Comparison of ENCODE assay signal across 11 cellular contexts in genomic region chr17:40328386-40328766, GRCh38. TPM values are rescaled to one million over a fixed set of nuclear protein-coding genes. Genes with fewer than 3 reads are reported as not detected.
DNase-seq lines count a peak whose midpoint lies in the region; ATAC-seq and TF ChIP-seq lines count a peak whose summit lies in the region.
"Had no signal": no experiment of that assay in that cellular context is flagged by ENCODE, and none has a peak within 500 bp of the region (broad histone marks: within the 10 kb centered on the region; RNA-seq: fewer than 3 reads in every experiment).

No MANE protein-coding gene starts in this region.

- H3K36me3 ChIP-seq in gastroesophageal sphincter: peaks cover 0 to 6% of the 10 kb centered on the region in 2 donors
- peaks cover 0 to 8% (median 3%) of the 10 kb centered on the region in 4 donors for H3K36me3 ChIP-seq in stomach
- H3K36me3 ChIP-seq in aorta (ENCODE audit: control insufficient read depth in 1 of 2, insufficient read depth in 2 of 2, low read length in 1 of 2): no peaks in the 10 kb centered on the region

- no peaks in the 10 kb centered on the region for H3K9me3 Mint-ChIP-seq in activated CD4-positive, alpha-beta T cell treated with anti-CD3 and anti-CD28 coated beads, Interleukin-2, amount 10 ng/mL, durations not matched to agents 7 days and 5 days
- H3K9me3 Mint-ChIP-seq in T-cell: no peaks in the 10 kb centered on the region

- H3K36me3 Mint-ChIP-seq in activated CD4-positive, alpha-beta T cell treated with anti-CD3 and anti-CD28 coated beads, Interleukin-2, amount 10 ng/mL, durations not matched to agents 7 days and 5 days (ENCODE audit: low read depth): peaks cover 52% of the 10 kb centered on the region
- H3K36me3 Mint-ChIP-seq in T-cell: peaks cover 17% of the 10 kb centered on the region

- DNase-seq in activated CD4-positive, alpha-beta T cell treated with anti-CD3 and anti-CD28 coated beads, Interleukin-2, amount 10 ng/mL, durations not matched to agents 7 days and 5 days: no peak
- DNase-seq in activated CD4-positive, alpha-beta T cell treated with anti-CD3 and anti-CD28 coated beads, Interleukin-2, amount 50 U/mL, for 1 hour: no peak
- DNase-seq in T-cell: no peak
- no peak for DNase-seq in stomach
- no peak for DNase-seq in aorta
- DNase-seq in GM19240 (ENCODE audit: insufficient read length, low spot score): no peak
- DNase-seq: dorsolateral prefrontal cortex, glutamatergic neuron, NCI-H1417 treated with DMSO at 0.1 percent for 48 hours had no signal

- TF ChIP-seq POLR2A in gastroesophageal sphincter (IDR thresholded peaks at IDR 0.05) (no peak), stomach (IDR thresholded peaks at IDR 0.05) (no peak)

- H3K4me1 ChIP-seq in gastroesophageal sphincter (peaks cover 24 to 100% (median 99%) of the 10 kb centered on the region in 3 donors), stomach (peaks cover 88 to 100% (median 98%) of the 10 kb centered on the region in 4 donors), aorta (ENCODE audit: control insufficient read depth in 1 of 2, insufficient read depth in 2 of 2, low read length in 2 of 2) (peaks cover 0 to 12% of the 10 kb centered on the region in 2 donors)

- peaks cover 93% of the 10 kb centered on the region for H3K4me1 Mint-ChIP-seq in activated CD4-positive, alpha-beta T cell treated with anti-CD3 and anti-CD28 coated beads, Interleukin-2, amount 10 ng/mL, durations not matched to agents 7 days and 5 days
- peaks cover 84 to 96% (median 94%) of the 10 kb centered on the region in 3 donors for H3K4me1 Mint-ChIP-seq in T-cell

- H3K27me3 Mint-ChIP-seq in activated CD4-positive, alpha-beta T cell treated with anti-CD3 and anti-CD28 coated beads, Interleukin-2, amount 10 ng/mL, durations not matched to agents 7 days and 5 days: no peaks in the 10 kb centered on the region
- no peaks in the 10 kb centered on the region for H3K27me3 Mint-ChIP-seq in T-cell

- no peak for ATAC-seq in T-cell (replicated peaks in 1 of 4)
- no peak for ATAC-seq in gastroesophageal sphincter
- ATAC-seq in aorta (ENCODE audit: low FRiP score): no peak
- ATAC-seq in HG02798 (IDR thresholded peaks at IDR 0.05; ENCODE audit: poor library complexity, unreplicated experiment): no peak

- TF ChIP-seq CTCF in gastroesophageal sphincter (IDR thresholded peaks at IDR 0.05): no peak
- no peak for TF ChIP-seq CTCF in stomach (IDR thresholded peaks at IDR 0.05)

- intact Hi-C loops in stomach (cut with DNase I; ENCODE audit: low total_unique reads) (no loop called here), aorta (cut with DNase I) (no loop called here)

- H3K27ac ChIP-seq in gastroesophageal sphincter (peak overlapping the region; percentile 4 to 97 (median 86)), stomach (peak overlapping the region in 4 of 5 donors; percentile 90 to 98 (median 94)), aorta (ENCODE audit: low read depth in 1 of 2, low read length in 2 of 2) (no peak overlapping the region)

- H3K4me3 ChIP-seq in gastroesophageal sphincter (no peak overlapping the region), stomach (no peak overlapping the region), aorta (ENCODE audit: low read length in 2 of 2) (no peak overlapping the region)
- H3K4me3 ChIP-seq: dorsolateral prefrontal cortex had no signal

- no peak for TF ChIP-seq EP300 in gastroesophageal sphincter (IDR thresholded peaks at IDR 0.05)
- no peak for TF ChIP-seq EP300 in stomach (IDR thresholded peaks at IDR 0.05)

- H3K9me3 ChIP-seq in gastroesophageal sphincter (no peaks in the 10 kb centered on the region), stomach (no peaks in the 10 kb centered on the region), aorta (ENCODE audit: control insufficient read depth, low read length) (no peaks in the 10 kb centered on the region)

- peak overlapping the region; percentile 88 for H3K27ac Mint-ChIP-seq in activated CD4-positive, alpha-beta T cell treated with anti-CD3 and anti-CD28 coated beads, Interleukin-2, amount 10 ng/mL, durations not matched to agents 7 days and 5 days
- H3K27ac Mint-ChIP-seq in T-cell: peak overlapping the region; percentile 94 to 99

- no peaks in the 10 kb centered on the region for H3K27me3 ChIP-seq in gastroesophageal sphincter
- H3K27me3 ChIP-seq in stomach: no peaks in the 10 kb centered on the region
- no peaks in the 10 kb centered on the region for H3K27me3 ChIP-seq in aorta (ENCODE audit: control insufficient read depth in 1 of 2, insufficient read depth in 2 of 2, low read length in 1 of 2)
- H3K27me3 ChIP-seq: dorsolateral prefrontal cortex had no signal

- WGBS in gastroesophageal sphincter (ENCODE audit: low coverage in 1 of 2), 2 donors: 66 to 85% methylated on average over 2 of the region's 2 CpGs
- 79 to 94% (median 88%) methylated on average over 2 of the region's 2 CpGs for WGBS in stomach, 5 donors
- WGBS in aorta, 2 donors: 90 to 92% methylated on average over 2 of the region's 2 CpGs

- POLR2A ChIA-PET in activated CD4-positive, alpha-beta T cell treated with anti-CD3 and anti-CD28 coated beads, Interleukin-2, amount 10 ng/mL, durations not matched to agents 7 days and 5 days (lab: Charles Lee): interaction anchor here (0.6 kb wide), 1 partner anchor 1084 kb away, joined by 3 read pairs; no protein-coding TSS in a partner anchor
- POLR2A ChIA-PET in T-cell (lab: Charles Lee): interaction anchor here (0.6 to 0.9 kb wide), 6 partner anchors 11 to 232 kb away, joined by 3 to 7 read pairs (median 4); no protein-coding TSS in a partner anchor

- peak overlapping the region; percentile 59 for H3K4me3 Mint-ChIP-seq in activated CD4-positive, alpha-beta T cell treated with anti-CD3 and anti-CD28 coated beads, Interleukin-2, amount 10 ng/mL, durations not matched to agents 7 days and 5 days
- H3K4me3 Mint-ChIP-seq in T-cell: peak overlapping the region; percentile 40 to 62 (median 57)

- CTCF ChIA-PET in activated CD4-positive, alpha-beta T cell treated with anti-CD3 and anti-CD28 coated beads, Interleukin-2, amount 10 ng/mL, durations not matched to agents 7 days and 5 days (lab: Charles Lee): interaction anchor here (1.0 to 7.9 kb wide), 7 partner anchors 11 to 235 kb away, joined by 3 to 47 read pairs (median 4); no protein-coding TSS in a partner anchor
- CTCF ChIA-PET in T-cell (lab: Charles Lee): no interaction called here

RNA-seq across cellular contexts. Expression of gene RARA, which starts 19.4 kb away (rescaled TPM):
- total RNA-seq in activated CD4-positive, alpha-beta T cell treated with anti-CD3 and anti-CD28 coated beads, Interleukin-2, amount 10 ng/mL, durations not matched to agents 7 days and 5 days: 10 to 100 TPM; 66.6 to 66.7 TPM
- 10 to 100 TPM; 46.8 to 90.7 (median 69.1) TPM for total RNA-seq in T-cell
- 10 to 100 TPM; 18.5 to 41.8 (median 28.5) TPM for total RNA-seq in gastroesophageal sphincter
- 10 to 100 TPM; 14.3 to 40.8 (median 24.6) TPM for total RNA-seq in stomach
- 10 to 100 TPM; 11.2 to 20.0 (median 17.1) TPM for polyA plus RNA-seq in stomach
- total RNA-seq in aorta: 10 to 100 TPM; 52.7 to 88.3 TPM
- polyA plus RNA-seq in aorta: 10 to 100 TPM; 10.6 to 25.6 TPM

RNA-seq across cellular contexts. Expression of gene GJD3, which starts 36.2 kb away (rescaled TPM):
- total RNA-seq in activated CD4-positive, alpha-beta T cell treated with anti-CD3 and anti-CD28 coated beads, Interleukin-2, amount 10 ng/mL, durations not matched to agents 7 days and 5 days: under 1 TPM in 1 of 2 experiments, not detected in 1; 0.22 TPM
- not detected for total RNA-seq in T-cell
- 1 to 10 TPM in 1 of 4 donors, not detected in 3; 2.5 TPM for total RNA-seq in gastroesophageal sphincter
- 1 to 10 TPM in 1 of 5 donors, under 1 TPM in 1, not detected in 3; 0.55 to 1.2 TPM for total RNA-seq in stomach
- polyA plus RNA-seq in stomach: not detected
- 1 to 10 TPM; 1.8 to 2.2 TPM for total RNA-seq in aorta
- polyA plus RNA-seq in aorta: not detected

RNA-seq across cellular contexts. Expression of gene CDC6, which starts 40.7 kb away (rescaled TPM):
- total RNA-seq in activated CD4-positive, alpha-beta T cell treated with anti-CD3 and anti-CD28 coated beads, Interleukin-2, amount 10 ng/mL, durations not matched to agents 7 days and 5 days: 10 to 100 TPM; 81.1 to 98.8 TPM
- total RNA-seq in T-cell (1 to 10 TPM; 1.3 to 3.2 (median 2.1) TPM), gastroesophageal sphincter (1 to 10 TPM in 2 of 4 donors, under 1 TPM in 1, not detected in 1; 0.54 to 2.2 (median 1.2) TPM), stomach (1 to 10 TPM in 4 of 5 donors, not detected in 1; 1.4 to 9.8 (median 4.5) TPM), aorta (1 to 10 TPM; 1.7 to 2.5 TPM)
- polyA plus RNA-seq in stomach (1 to 10 TPM; 1.1 to 4.0 (median 3.1) TPM), aorta (1 to 10 TPM in 1 of 2 donors, under 1 TPM in 1; 0.38 to 1.6 TPM)

Comparison
In these comparisons a context has a peak if more than half of its experiments do, and no peak if none do; other contexts are left out.
1. H3K27ac ChIP-seq: peak in gastroesophageal sphincter (4 of 4) and stomach (4 of 5); none in aorta (0 of 2).
2. RNA of gene CDC6, which starts 40.7 kb away (total RNA-seq): 81.1 to 98.8 TPM in activated CD4-positive, alpha-beta T cell treated with anti-CD3 and anti-CD28 coated beads, Interleukin-2, amount 10 ng/mL, durations not matched to agents 7 days and 5 days; 1.7 to 2.5 TPM in aorta, 1.3 to 3.2 TPM in T-cell, 1.4 to 9.8 TPM in stomach and 0.54 to 2.2 TPM in gastroesophageal sphincter; every median in the first group is over 4 times any median in the second.